Comparison of ENCODE assay signal across 1 cellular context in the genomic region with DNA sequence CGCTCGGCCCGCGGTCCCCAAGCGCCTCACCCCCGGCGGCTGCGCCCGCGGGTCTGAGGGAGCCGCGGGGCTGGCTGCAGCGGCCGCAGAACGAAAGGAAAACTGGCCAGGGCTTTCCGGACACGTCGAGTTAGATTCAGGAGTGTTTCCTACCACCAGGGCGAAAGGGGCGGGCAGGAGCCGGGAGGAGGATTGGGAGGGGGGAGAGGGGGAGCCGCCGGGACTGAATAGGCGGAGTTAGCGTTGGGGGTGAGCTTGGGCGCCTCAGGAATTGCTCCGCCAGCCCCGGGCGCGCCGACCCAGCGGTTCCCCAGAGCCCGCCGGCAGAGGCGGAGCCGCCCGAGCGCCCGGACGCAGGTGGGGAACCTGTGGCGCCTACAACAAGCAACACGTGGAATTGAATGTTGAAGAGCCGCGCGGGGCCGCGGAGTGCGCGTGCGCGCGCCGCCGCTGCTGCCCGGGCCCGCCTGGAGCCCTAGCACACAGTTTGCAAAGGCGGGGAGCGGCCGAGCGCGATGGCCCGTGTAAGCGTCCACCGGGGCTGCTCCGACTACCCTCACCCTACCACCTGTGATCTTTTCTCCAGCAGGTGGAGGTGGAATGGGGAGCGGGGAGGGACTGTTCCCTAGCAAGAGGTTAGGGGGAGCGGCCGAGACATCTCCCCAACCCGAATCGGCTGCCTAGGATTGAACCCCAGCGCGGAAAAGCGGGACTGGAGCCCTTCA.
A peak's percentile ranks its signal among the peaks of the same experiment; 100 is the strongest.
TF ChIP-seq lines count a peak whose summit lies in the region.

A gene (minus strand): TSS at position 104 of the 725 bp plus-strand sequence. CDS start 123 bp downstream, outside the sequence.

TF ChIP-seq in HepG2, 621 proteins besides CTCF, POLR2A, EP300 and RAD21 (continued from another document and continues in another):
- TF ChIP-seq, protein P1, sequence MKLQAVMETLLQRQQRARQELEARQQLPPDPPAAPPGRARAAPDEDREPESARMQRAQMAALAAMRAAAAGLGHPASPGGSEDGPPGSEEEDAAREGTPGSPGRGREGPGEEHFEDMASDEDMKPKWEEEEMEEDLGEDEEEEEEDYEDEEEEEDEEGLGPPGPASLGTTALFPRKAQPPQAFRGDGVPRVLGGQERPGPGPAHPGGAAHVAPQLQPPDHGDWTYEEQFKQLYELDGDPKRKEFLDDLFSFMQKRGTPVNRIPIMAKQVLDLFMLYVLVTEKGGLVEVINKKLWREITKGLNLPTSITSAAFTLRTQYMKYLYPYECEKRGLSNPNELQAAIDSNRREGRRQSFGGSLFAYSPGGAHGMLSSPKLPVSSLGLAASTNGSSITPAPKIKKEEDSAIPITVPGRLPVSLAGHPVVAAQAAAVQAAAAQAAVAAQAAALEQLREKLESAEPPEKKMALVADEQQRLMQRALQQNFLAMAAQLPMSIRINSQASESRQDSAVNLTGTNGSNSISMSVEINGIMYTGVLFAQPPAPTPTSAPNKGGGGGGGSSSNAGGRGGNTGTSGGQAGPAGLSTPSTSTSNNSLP (IDR thresholded peaks at IDR 0.05; ENCODE audit: low read depth, low read length) = no peak
- no peak for TF ChIP-seq ZNF264 (CRISPR knock-in tag; IDR thresholded peaks at IDR 0.05)
- TF ChIP-seq YEATS2 (CRISPR knock-in tag; IDR thresholded peaks at IDR 0.05; ENCODE audit: borderline replicate concordance) = no peak
- no peak for TF ChIP-seq RFX3 (CRISPR knock-in tag; IDR thresholded peaks at IDR 0.05)
- TF ChIP-seq, protein P2, sequence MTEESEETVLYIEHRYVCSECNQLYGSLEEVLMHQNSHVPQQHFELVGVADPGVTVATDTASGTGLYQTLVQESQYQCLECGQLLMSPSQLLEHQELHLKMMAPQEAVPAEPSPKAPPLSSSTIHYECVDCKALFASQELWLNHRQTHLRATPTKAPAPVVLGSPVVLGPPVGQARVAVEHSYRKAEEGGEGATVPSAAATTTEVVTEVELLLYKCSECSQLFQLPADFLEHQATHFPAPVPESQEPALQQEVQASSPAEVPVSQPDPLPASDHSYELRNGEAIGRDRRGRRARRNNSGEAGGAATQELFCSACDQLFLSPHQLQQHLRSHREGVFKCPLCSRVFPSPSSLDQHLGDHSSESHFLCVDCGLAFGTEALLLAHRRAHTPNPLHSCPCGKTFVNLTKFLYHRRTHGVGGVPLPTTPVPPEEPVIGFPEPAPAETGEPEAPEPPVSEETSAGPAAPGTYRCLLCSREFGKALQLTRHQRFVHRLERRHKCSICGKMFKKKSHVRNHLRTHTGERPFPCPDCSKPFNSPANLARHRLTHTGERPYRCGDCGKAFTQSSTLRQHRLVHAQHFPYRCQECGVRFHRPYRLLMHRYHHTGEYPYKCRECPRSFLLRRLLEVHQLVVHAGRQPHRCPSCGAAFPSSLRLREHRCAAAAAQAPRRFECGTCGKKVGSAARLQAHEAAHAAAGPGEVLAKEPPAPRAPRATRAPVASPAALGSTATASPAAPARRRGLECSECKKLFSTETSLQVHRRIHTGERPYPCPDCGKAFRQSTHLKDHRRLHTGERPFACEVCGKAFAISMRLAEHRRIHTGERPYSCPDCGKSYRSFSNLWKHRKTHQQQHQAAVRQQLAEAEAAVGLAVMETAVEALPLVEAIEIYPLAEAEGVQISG (CRISPR knock-in tag; IDR thresholded peaks at IDR 0.05) = peak; percentile 61
- TF ChIP-seq MIXL1 (CRISPR knock-in tag; IDR thresholded peaks at IDR 0.05) = no peak
- TF ChIP-seq MAFK (conservative IDR thresholded peaks at IDR 0.05 in 1 of 2, IDR thresholded peaks at IDR 0.05 in 1 of 2; ENCODE audit: low read length in 2 of 2) = no peak
- TF ChIP-seq SIX1 (CRISPR knock-in tag; IDR thresholded peaks at IDR 0.05; ENCODE audit: borderline replicate concordance) = no peak
- TF ChIP-seq SKI (IDR thresholded peaks at IDR 0.05; ENCODE audit: partially characterized antibody) = peak; percentile 31
- TF ChIP-seq SP2 (CRISPR knock-in tag; IDR thresholded peaks at IDR 0.05) = no peak
- TF ChIP-seq, protein P3, sequence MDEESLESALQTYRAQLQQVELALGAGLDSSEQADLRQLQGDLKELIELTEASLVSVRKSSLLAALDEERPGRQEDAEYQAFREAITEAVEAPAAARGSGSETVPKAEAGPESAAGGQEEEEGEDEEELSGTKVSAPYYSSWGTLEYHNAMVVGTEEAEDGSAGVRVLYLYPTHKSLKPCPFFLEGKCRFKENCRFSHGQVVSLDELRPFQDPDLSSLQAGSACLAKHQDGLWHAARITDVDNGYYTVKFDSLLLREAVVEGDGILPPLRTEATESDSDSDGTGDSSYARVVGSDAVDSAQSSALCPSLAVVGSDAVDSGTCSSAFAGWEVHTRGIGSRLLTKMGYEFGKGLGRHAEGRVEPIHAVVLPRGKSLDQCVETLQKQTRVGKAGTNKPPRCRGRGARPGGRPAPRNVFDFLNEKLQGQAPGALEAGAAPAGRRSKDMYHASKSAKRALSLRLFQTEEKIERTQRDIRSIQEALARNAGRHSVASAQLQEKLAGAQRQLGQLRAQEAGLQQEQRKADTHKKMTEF (CRISPR knock-in tag; IDR thresholded peaks at IDR 0.05) = peak; percentile 67; the same call in 1 of the 2 replicates
- no peak for TF ChIP-seq ZNF614 (CRISPR knock-in tag; IDR thresholded peaks at IDR 0.05; ENCODE audit: borderline replicate concordance)
- TF ChIP-seq, protein P4, sequence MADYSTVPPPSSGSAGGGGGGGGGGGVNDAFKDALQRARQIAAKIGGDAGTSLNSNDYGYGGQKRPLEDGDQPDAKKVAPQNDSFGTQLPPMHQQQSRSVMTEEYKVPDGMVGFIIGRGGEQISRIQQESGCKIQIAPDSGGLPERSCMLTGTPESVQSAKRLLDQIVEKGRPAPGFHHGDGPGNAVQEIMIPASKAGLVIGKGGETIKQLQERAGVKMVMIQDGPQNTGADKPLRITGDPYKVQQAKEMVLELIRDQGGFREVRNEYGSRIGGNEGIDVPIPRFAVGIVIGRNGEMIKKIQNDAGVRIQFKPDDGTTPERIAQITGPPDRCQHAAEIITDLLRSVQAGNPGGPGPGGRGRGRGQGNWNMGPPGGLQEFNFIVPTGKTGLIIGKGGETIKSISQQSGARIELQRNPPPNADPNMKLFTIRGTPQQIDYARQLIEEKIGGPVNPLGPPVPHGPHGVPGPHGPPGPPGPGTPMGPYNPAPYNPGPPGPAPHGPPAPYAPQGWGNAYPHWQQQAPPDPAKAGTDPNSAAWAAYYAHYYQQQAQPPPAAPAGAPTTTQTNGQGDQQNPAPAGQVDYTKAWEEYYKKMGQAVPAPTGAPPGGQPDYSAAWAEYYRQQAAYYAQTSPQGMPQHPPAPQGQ (CRISPR knock-in tag; IDR thresholded peaks at IDR 0.05; ENCODE audit: borderline replicate concordance) = no peak
- no peak for TF ChIP-seq ZNF577 (CRISPR knock-in tag; IDR thresholded peaks at IDR 0.05; ENCODE audit: borderline replicate concordance, low read depth)
- no peak for TF ChIP-seq HIVEP1 (CRISPR knock-in tag; IDR thresholded peaks at IDR 0.05)
- TF ChIP-seq ZNF557 (CRISPR knock-in tag; IDR thresholded peaks at IDR 0.05) = peak; percentile 13
- 0 out of 2 replicates have a peak, but pooled peaks have one; percentile 1 for TF ChIP-seq SMAD3 (CRISPR knock-in tag; IDR thresholded peaks at IDR 0.05)
- TF ChIP-seq, protein P5, sequence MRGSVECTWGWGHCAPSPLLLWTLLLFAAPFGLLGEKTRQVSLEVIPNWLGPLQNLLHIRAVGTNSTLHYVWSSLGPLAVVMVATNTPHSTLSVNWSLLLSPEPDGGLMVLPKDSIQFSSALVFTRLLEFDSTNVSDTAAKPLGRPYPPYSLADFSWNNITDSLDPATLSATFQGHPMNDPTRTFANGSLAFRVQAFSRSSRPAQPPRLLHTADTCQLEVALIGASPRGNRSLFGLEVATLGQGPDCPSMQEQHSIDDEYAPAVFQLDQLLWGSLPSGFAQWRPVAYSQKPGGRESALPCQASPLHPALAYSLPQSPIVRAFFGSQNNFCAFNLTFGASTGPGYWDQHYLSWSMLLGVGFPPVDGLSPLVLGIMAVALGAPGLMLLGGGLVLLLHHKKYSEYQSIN (CRISPR knock-in tag; IDR thresholded peaks at IDR 0.05; ENCODE audit: borderline replicate concordance) = no peak
- no peak for TF ChIP-seq WIZ (CRISPR knock-in tag; IDR thresholded peaks at IDR 0.05)
- TF ChIP-seq NFE2 (CRISPR knock-in tag; IDR thresholded peaks at IDR 0.05) = no peak
- no peak; the same call in 1 of the 2 replicates for TF ChIP-seq NCOA2 (CRISPR knock-in tag; IDR thresholded peaks at IDR 0.05)
- TF ChIP-seq PHF5A (CRISPR knock-in tag; IDR thresholded peaks at IDR 0.05; ENCODE audit: low read depth, unreplicated experiment) = peak; percentile 50
- TF ChIP-seq, protein P6, sequence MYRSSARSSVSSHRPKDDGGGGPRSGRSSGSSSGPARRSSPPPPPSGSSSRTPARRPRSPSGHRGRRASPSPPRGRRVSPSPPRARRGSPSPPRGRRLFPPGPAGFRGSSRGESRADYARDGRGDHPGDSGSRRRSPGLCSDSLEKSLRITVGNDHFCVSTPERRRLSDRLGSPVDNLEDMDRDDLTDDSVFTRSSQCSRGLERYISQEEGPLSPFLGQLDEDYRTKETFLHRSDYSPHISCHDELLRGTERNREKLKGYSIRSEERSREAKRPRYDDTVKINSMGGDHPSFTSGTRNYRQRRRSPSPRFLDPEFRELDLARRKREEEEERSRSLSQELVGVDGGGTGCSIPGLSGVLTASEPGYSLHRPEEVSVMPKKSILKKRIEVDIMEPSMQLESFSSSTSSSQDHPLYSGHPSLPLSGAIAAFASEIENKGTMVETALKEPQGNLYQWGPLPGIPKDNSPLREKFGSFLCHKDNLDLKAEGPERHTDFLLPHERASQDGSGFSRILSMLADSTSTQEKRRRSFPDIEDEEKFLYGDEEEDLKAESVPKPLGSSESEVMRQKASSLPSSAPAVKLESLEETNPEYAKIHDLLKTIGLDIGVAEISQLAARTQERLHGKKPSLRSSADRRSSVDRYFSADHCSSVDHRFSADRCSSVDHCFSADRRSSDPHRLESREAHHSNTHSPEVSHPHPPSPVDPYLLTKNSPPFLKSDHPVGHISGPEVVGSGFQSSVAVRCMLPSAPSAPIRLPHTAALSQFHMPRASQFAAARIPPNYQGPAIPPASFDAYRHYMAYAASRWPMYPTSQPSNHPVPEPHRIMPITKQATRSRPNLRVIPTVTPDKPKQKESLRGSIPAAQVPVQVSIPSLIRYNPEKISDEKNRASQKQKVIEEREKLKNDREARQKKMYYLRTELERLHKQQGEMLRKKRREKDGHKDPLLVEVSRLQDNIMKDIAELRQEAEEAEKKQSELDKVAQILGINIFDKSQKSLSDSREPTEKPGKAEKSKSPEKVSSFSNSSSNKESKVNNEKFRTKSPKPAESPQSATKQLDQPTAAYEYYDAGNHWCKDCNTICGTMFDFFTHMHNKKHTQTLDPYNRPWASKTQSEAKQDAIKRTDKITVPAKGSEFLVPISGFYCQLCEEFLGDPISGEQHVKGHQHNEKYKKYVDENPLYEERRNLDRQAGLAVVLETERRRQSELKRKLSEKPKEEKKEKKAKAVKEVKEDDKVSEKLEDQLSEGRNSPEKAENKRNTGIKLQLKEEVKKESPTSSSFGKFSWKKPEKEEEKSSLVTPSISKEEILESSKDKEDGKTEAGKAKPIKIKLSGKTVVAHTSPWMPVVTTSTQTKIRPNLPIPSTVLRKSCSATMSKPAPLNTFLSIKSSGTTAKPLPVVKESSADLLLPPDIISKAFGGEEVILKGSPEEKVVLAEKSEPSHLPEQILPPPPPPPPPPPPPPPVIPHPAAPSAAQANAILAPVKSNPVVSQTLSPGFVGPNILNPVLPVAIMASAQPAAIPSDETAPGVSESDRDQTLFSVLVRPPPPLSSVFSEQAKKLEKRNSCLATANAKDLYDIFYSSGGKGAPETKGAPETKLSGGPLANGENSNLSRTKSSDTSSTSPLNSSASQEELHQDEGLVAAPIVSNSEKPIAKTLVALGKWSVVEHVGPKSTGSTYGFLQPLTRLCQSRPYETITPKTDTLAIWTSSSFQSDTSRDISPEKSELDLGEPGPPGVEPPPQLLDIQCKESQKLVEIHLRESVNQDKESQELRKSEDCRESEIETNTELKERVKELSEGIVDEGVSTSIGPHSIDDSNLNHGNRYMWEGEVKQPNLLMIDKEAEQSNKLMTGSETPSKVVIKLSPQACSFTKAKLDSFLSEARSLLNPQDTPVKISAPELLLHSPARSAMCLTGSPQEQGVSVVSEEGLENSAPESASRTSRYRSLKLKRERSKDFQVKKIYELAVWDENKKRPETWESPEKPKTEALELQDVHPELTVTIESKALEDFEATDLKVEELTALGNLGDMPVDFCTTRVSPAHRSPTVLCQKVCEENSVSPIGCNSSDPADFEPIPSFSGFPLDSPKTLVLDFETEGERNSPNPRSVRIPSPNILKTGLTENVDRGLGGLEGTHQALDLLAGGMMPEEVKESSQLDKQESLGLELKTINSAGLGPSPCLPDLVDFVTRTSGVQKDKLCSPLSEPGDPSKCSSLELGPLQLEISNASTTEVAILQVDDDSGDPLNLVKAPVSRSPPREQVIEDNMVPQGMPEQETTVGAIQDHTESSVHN (CRISPR knock-in tag; IDR thresholded peaks at IDR 0.05) = no peak
- TF ChIP-seq ZNF839 (CRISPR knock-in tag; IDR thresholded peaks at IDR 0.05; ENCODE audit: borderline replicate concordance) = no peak
- TF ChIP-seq PAF1 (CRISPR knock-in tag; IDR thresholded peaks at IDR 0.05) = no peak
- TF ChIP-seq, protein P7, sequence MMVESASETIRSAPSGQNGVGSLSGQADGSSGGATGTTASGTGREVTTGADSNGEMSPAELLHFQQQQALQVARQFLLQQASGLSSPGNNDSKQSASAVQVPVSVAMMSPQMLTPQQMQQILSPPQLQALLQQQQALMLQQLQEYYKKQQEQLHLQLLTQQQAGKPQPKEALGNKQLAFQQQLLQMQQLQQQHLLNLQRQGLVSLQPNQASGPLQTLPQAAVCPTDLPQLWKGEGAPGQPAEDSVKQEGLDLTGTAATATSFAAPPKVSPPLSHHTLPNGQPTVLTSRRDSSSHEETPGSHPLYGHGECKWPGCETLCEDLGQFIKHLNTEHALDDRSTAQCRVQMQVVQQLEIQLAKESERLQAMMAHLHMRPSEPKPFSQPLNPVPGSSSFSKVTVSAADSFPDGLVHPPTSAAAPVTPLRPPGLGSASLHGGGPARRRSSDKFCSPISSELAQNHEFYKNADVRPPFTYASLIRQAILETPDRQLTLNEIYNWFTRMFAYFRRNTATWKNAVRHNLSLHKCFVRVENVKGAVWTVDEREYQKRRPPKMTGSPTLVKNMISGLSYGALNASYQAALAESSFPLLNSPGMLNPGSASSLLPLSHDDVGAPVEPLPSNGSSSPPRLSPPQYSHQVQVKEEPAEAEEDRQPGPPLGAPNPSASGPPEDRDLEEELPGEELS (CRISPR knock-in tag; IDR thresholded peaks at IDR 0.05) = peak; percentile 30
